In genomic region chr1:156707486-156708244, GRCh38 we compare ENCODE assay signal across 9 cellular contexts. TPM values are rescaled to one million over a fixed set of nuclear protein-coding genes. Genes with fewer than 3 reads are reported as not detected.
DNase-seq lines count a peak whose midpoint lies in the region; ATAC-seq and TF ChIP-seq lines count a peak whose summit lies in the region.
"Had no signal": no experiment of that assay in that cellular context is flagged by ENCODE, and none has a peak within 500 bp of the region (broad histone marks: within the 10 kb centered on the region; RNA-seq: fewer than 3 reads in every experiment).

No MANE protein-coding gene starts in this region.

- H2AK5ac ChIP-seq in neuronal stem cell (ENCODE audit: low read depth, low read length) = peak overlapping the region; percentile 49

- no peaks in the 10 kb centered on the region for H3K36me3 ChIP-seq in neuronal stem cell (replicated peaks in 1 of 2; ENCODE audit: control insufficient read depth in 2 of 2, insufficient read depth in 2 of 2, low read length in 2 of 2)

- H2BK120ac ChIP-seq in neuronal stem cell (ENCODE audit: low read depth, low read length) = peak overlapping the region; percentile 91

- peak overlapping the region; percentile 53 for H3K4me2 ChIP-seq in neuronal stem cell (ENCODE audit: insufficient read depth, low read length, poor library complexity, severe bottlenecking)

- peaks cover 3% of the 10 kb centered on the region for H3K27me3 Mint-ChIP-seq in brain

- no CpG with 5 or more reads among the region's 6 CpGs for WGBS in neuronal stem cell (ENCODE audit: extremely low coverage in 2 of 2, insufficient read length in 2 of 2, insufficient replicate concordance in 1 of 2), 2 donors

- peak overlapping the region in 4 of 5 experiments; percentile 36 to 90 (median 67) for H3K4me3 Mint-ChIP-seq in brain
- H3K4me3 Mint-ChIP-seq: T-helper 1 cell treated with Interleukin-12 subunit alpha and Interleukin-12 subunit beta and Interleukin-4 antibody, amounts not matched to agents 30 μg/mL and 1 μg/mL, for 36 hours had no signal

- no peak for ATAC-seq in GM18517 (IDR thresholded peaks at IDR 0.05; ENCODE audit: unreplicated experiment)

- H3K36me3 Mint-ChIP-seq in brain = no peaks in the 10 kb centered on the region
- H3K36me3 Mint-ChIP-seq: activated naive CD4-positive, alpha-beta T cell treated with anti-CD3 and anti-CD28 coated beads, Interleukin-2, amount 10 ng/mL, durations not matched to agents 7 days and 5 days had no signal

- H2BK15ac ChIP-seq in neuronal stem cell (ENCODE audit: low read length) = peak overlapping the region; percentile 2

- H3K9ac ChIP-seq in neuronal stem cell (ENCODE audit: low read depth, low read length, poor library complexity) = peak overlapping the region; percentile 81

- H4K91ac ChIP-seq in neuronal stem cell (ENCODE audit: low read depth, low read length, poor library complexity) = no peak overlapping the region

- peak; percentile 87 for DNase-seq in GM03348 (ENCODE audit: low spot score)
- no peak for DNase-seq in neuronal stem cell (ENCODE audit: low spot score)
- DNase-seq in HK-2 (ENCODE audit: unreplicated experiment) = no peak
- DNase-seq in putamen (ENCODE audit: low spot score) = no peak
- DNase-seq: activated naive CD4-positive, alpha-beta T cell treated with anti-CD3 and anti-CD28 coated beads, Interleukin-2, amount 10 ng/mL, durations not matched to agents 7 days and 5 days; NCI-H2081 treated with DMSO at 0.1 percent for 48 hours had no signal

- peaks cover 58 to 69% of the 10 kb centered on the region in 2 donors for H3K4me1 ChIP-seq in neuronal stem cell (ENCODE audit: control insufficient read depth in 2 of 2, insufficient read depth in 1 of 2, low read depth in 1 of 2, low read length in 2 of 2)

- peak overlapping the region in 1 of 2 donors; percentile 63 for H3K4me3 ChIP-seq in neuronal stem cell (ENCODE audit: low read length in 2 of 2)

- H2BK12ac ChIP-seq in neuronal stem cell (ENCODE audit: low read length) = peak overlapping the region; percentile 95

- peaks cover 95% of the 10 kb centered on the region for H3K4me1 Mint-ChIP-seq in brain

- H3K4ac ChIP-seq in neuronal stem cell (ENCODE audit: low read length) = peak overlapping the region; percentile 47

- H3K9me3 ChIP-seq in neuronal stem cell (replicated peaks in 1 of 2; ENCODE audit: control insufficient read depth in 2 of 2, insufficient read depth in 1 of 2, low read depth in 1 of 2, low read length in 2 of 2) = no peaks in the 10 kb centered on the region

- H3K27ac Mint-ChIP-seq in brain = peak overlapping the region in 4 of 5 experiments; percentile 21 to 99 (median 97)
- H3K27ac Mint-ChIP-seq: T-helper 1 cell treated with Interleukin-12 subunit alpha and Interleukin-12 subunit beta and Interleukin-4 antibody, amounts not matched to agents 30 μg/mL and 1 μg/mL, for 36 hours had no signal

- TF ChIP-seq CTCF in brain (conservative IDR thresholded peaks at IDR 0.05) = no peak

- H3K27me3 ChIP-seq in neuronal stem cell (ENCODE audit: control insufficient read depth in 3 of 3, insufficient read depth in 3 of 3, low read depth in 1 of 3, low read length in 3 of 3) = no peaks in the 10 kb centered on the region

- peak overlapping the region; percentile 91 for H2AFZ ChIP-seq in neuronal stem cell (ENCODE audit: low read length)

- peak overlapping the region; percentile 87 for H2BK5ac ChIP-seq in neuronal stem cell (ENCODE audit: low read length)

- H4K8ac ChIP-seq in neuronal stem cell (ENCODE audit: low read depth, low read length) = peak overlapping the region; percentile 4

- H3K14ac ChIP-seq in neuronal stem cell (ENCODE audit: low read length) = peak overlapping the region; percentile 72

- peak overlapping the region; percentile 8 for H3K23ac ChIP-seq in neuronal stem cell (ENCODE audit: low read depth, low read length, poor library complexity)

- peak overlapping the region; percentile 98 for H3K18ac ChIP-seq in neuronal stem cell (ENCODE audit: low read length)

- peaks cover 0 to 2% (median 0%) of the 10 kb centered on the region in 5 experiments for H3K9me3 Mint-ChIP-seq in brain
- H3K9me3 Mint-ChIP-seq: activated naive CD4-positive, alpha-beta T cell treated with anti-CD3 and anti-CD28 coated beads, Interleukin-2, amount 10 ng/mL, durations not matched to agents 7 days and 5 days; T-helper 1 cell treated with Interleukin-12 subunit alpha and Interleukin-12 subunit beta and Interleukin-4 antibody, amounts not matched to agents 30 μg/mL and 1 μg/mL, for 36 hours had no signal

- H3K79me1 ChIP-seq in neuronal stem cell (ENCODE audit: low read depth, low read length) = peaks cover 6% of the 10 kb centered on the region

- peak overlapping the region; percentile 92 for H3K27ac ChIP-seq in neuronal stem cell (replicated peaks; ENCODE audit: low read length)

RNA-seq across cellular contexts. Expression of gene CRABP2, which starts 2.3 kb away (rescaled TPM):
- polyA plus RNA-seq in brain (ENCODE audit: insufficient read depth, low read depth, low replicate concordance) = 10.5 TPM
- polyA plus RNA-seq in neuronal stem cell (2013, experiment 1 of 2) = 479 TPM
- polyA plus RNA-seq in neuronal stem cell (2013, experiment 2 of 2) = 474 TPM

RNA-seq across cellular contexts. Expression of gene METTL25B, which starts 20.6 kb away (rescaled TPM):
- polyA plus RNA-seq in brain (ENCODE audit: insufficient read depth, low read depth, low replicate concordance) = 46.8 TPM
- 48.9 TPM for polyA plus RNA-seq in neuronal stem cell (2013, experiment 1 of 2)
- 45.3 TPM for polyA plus RNA-seq in neuronal stem cell (2013, experiment 2 of 2)

RNA-seq across cellular contexts. Expression of gene ISG20L2, which starts 20.9 kb away (rescaled TPM):
- polyA plus RNA-seq in brain (ENCODE audit: insufficient read depth, low read depth, low replicate concordance) = 41.5 TPM
- 32.9 TPM for polyA plus RNA-seq in neuronal stem cell (2013, experiment 1 of 2)
- 33.3 TPM for polyA plus RNA-seq in neuronal stem cell (2013, experiment 2 of 2)

RNA-seq across cellular contexts. Expression of gene NES, which starts 30.5 kb away (rescaled TPM):
- polyA plus RNA-seq in brain (ENCODE audit: insufficient read depth, low read depth, low replicate concordance) = 12.7 TPM
- 150 TPM for polyA plus RNA-seq in neuronal stem cell (2013, experiment 1 of 2)
- 143 TPM for polyA plus RNA-seq in neuronal stem cell (2013, experiment 2 of 2)

RNA-seq across cellular contexts. Expression of gene MRPL24, which starts 33.2 kb away (rescaled TPM):
- polyA plus RNA-seq in brain (ENCODE audit: insufficient read depth, low read depth, low replicate concordance) = 111 TPM
- 31.9 TPM for polyA plus RNA-seq in neuronal stem cell (2013, experiment 1 of 2)
- polyA plus RNA-seq in neuronal stem cell (2013, experiment 2 of 2) = 30.3 TPM
